20 cellular contexts compared by ENCODE assay signal in genomic region chr5:1050449-1051365, GRCh38. TPM values are rescaled to one million over a fixed set of nuclear protein-coding genes. Genes with fewer than 3 reads are reported as not detected.
DNase-seq lines count a peak whose midpoint lies in the region; ATAC-seq and TF ChIP-seq lines count a peak whose summit lies in the region.
"Had no signal": no experiment of that assay in that cellular context is flagged by ENCODE, and none has a peak within 500 bp of the region (broad histone marks: within the 10 kb centered on the region; RNA-seq: fewer than 3 reads in every experiment).

No MANE protein-coding gene starts in this region.

- DNase-seq in activated CD8-positive, alpha-beta T cell treated with anti-CD3 and anti-CD28 coated beads, Interleukin-2, amount 10 ng/mL, durations not matched to agents 7 days and 5 days, result no peak
- no peak for DNase-seq in activated CD8-positive, alpha-beta T cell treated with anti-CD3 and anti-CD28 coated beads for 36 hours
- DNase-seq in NCI-H510A treated with DMSO at 0.1 percent for 48 hours (lab: John Stamatoyannopoulos, UW) (peak; percentile 94), left cardiac atrium (no peak), AML-193 (lab: John Stamatoyannopoulos, UW) (no peak)
- DNase-seq in activated T-cell treated with anti-CD3 and anti-CD28 coated beads, Interleukin-2, amount 50 U/mL, for 24 hours, result no peak
- DNase-seq: activated CD8-positive, alpha-beta memory T cell treated with anti-CD3 and anti-CD28 coated beads, Interleukin-2, amount 50 U/mL, for 4 hours; activated naive CD4-positive, alpha-beta T cell treated with anti-CD3 and anti-CD28 coated beads for 36 hours; COR-L47; cortex of kidney; GDM1; GM23248; KBM-7; natural killer cell; NK-92 treated with Interleukin-12 subunit alpha and Interleukin-12 subunit beta, amount 100 ng/mL, for 24 hours; stomach; T-helper 9 cell had no signal

- H3K4me3 Mint-ChIP-seq in activated CD8-positive, alpha-beta T cell treated with anti-CD3 and anti-CD28 coated beads, Interleukin-2, amount 10 ng/mL, durations not matched to agents 7 days and 5 days, result no peak overlapping the region
- no peak overlapping the region for H3K4me3 Mint-ChIP-seq in activated CD8-positive, alpha-beta T cell treated with anti-CD3 and anti-CD28 coated beads for 36 hours
- no peak overlapping the region for H3K4me3 Mint-ChIP-seq in stimulated activated memory B cell treated with anti-CD40 and anti-IgM and Interleukin-4, amounts not matched to agents 10 μg/mL and 1 μg/mL and 100 μg/mL, for 72 hours
- H3K4me3 Mint-ChIP-seq in activated T-cell treated with anti-CD3 and anti-CD28 coated beads, Interleukin-2, amount 50 U/mL, for 24 hours, result no peak overlapping the region
- H3K4me3 Mint-ChIP-seq: activated naive CD4-positive, alpha-beta T cell treated with anti-CD3 and anti-CD28 coated beads for 36 hours; natural killer cell had no signal

- H3K36me3 Mint-ChIP-seq in activated CD8-positive, alpha-beta T cell treated with anti-CD3 and anti-CD28 coated beads, Interleukin-2, amount 10 ng/mL, durations not matched to agents 7 days and 5 days (ENCODE audit: low read depth), result peaks cover 23% of the 10 kb centered on the region
- peaks cover 3% of the 10 kb centered on the region for H3K36me3 Mint-ChIP-seq in activated CD8-positive, alpha-beta T cell treated with anti-CD3 and anti-CD28 coated beads for 36 hours (ENCODE audit: low read depth)
- peaks cover 8% of the 10 kb centered on the region for H3K36me3 Mint-ChIP-seq in stimulated activated memory B cell treated with anti-CD40 and anti-IgM and Interleukin-4, amounts not matched to agents 10 μg/mL and 1 μg/mL and 100 μg/mL, for 72 hours
- H3K36me3 Mint-ChIP-seq in activated T-cell treated with anti-CD3 and anti-CD28 coated beads, Interleukin-2, amount 50 U/mL, for 24 hours (ENCODE audit: low read depth), result peaks cover 47% of the 10 kb centered on the region
- H3K36me3 Mint-ChIP-seq: natural killer cell had no signal

- peaks cover 6% of the 10 kb centered on the region for H3K9me3 Mint-ChIP-seq in activated CD8-positive, alpha-beta T cell treated with anti-CD3 and anti-CD28 coated beads, Interleukin-2, amount 10 ng/mL, durations not matched to agents 7 days and 5 days (ENCODE audit: insufficient read depth)
- peaks cover 28% of the 10 kb centered on the region for H3K9me3 Mint-ChIP-seq in activated CD8-positive, alpha-beta T cell treated with anti-CD3 and anti-CD28 coated beads for 36 hours
- peaks cover 29% of the 10 kb centered on the region for H3K9me3 Mint-ChIP-seq in stimulated activated memory B cell treated with anti-CD40 and anti-IgM and Interleukin-4, amounts not matched to agents 10 μg/mL and 1 μg/mL and 100 μg/mL, for 72 hours
- H3K9me3 Mint-ChIP-seq in activated T-cell treated with anti-CD3 and anti-CD28 coated beads, Interleukin-2, amount 50 U/mL, for 24 hours, result peaks cover 23% of the 10 kb centered on the region

- intact Hi-C loops in activated CD8-positive, alpha-beta T cell treated with anti-CD3 and anti-CD28 coated beads for 36 hours (cut with micrococcal nuclease), result no loop called here
- intact Hi-C loops in left cardiac atrium (cut with DNase I), result no loop called here

- peak; percentile 24 for ATAC-seq in activated CD8-positive, alpha-beta T cell treated with anti-CD3 and anti-CD28 coated beads, Interleukin-2, amount 10 ng/mL, durations not matched to agents 7 days and 5 days
- no peak for ATAC-seq in activated CD8-positive, alpha-beta T cell treated with anti-CD3 and anti-CD28 coated beads for 36 hours
- ATAC-seq in left cardiac atrium (peak; percentile 32 to 42), HG03097 (IDR thresholded peaks at IDR 0.05; ENCODE audit: low FRiP score, unreplicated experiment) (no peak)
- ATAC-seq in stimulated activated memory B cell treated with anti-CD40 and anti-IgM and Interleukin-4, amounts not matched to agents 10 μg/mL and 1 μg/mL and 100 μg/mL, for 72 hours, result peak; percentile 31
- ATAC-seq: gastroesophageal sphincter had no signal

- no peak for TF ChIP-seq CTCF in activated CD8-positive, alpha-beta T cell treated with anti-CD3 and anti-CD28 coated beads for 36 hours (IDR thresholded peaks at IDR 0.05)

- CTCF ChIA-PET in activated CD8-positive, alpha-beta T cell treated with anti-CD3 and anti-CD28 coated beads, Interleukin-2, amount 10 ng/mL, durations not matched to agents 7 days and 5 days (lab: Charles Lee), result no interaction called here
- CTCF ChIA-PET in activated CD8-positive, alpha-beta T cell treated with anti-CD3 and anti-CD28 coated beads for 36 hours (lab: Charles Lee), result no interaction called here

- H3K27me3 Mint-ChIP-seq in activated CD8-positive, alpha-beta T cell treated with anti-CD3 and anti-CD28 coated beads, Interleukin-2, amount 10 ng/mL, durations not matched to agents 7 days and 5 days (ENCODE audit: low read depth), result no peaks in the 10 kb centered on the region
- no peaks in the 10 kb centered on the region for H3K27me3 Mint-ChIP-seq in activated CD8-positive, alpha-beta T cell treated with anti-CD3 and anti-CD28 coated beads for 36 hours
- H3K27me3 Mint-ChIP-seq in stimulated activated memory B cell treated with anti-CD40 and anti-IgM and Interleukin-4, amounts not matched to agents 10 μg/mL and 1 μg/mL and 100 μg/mL, for 72 hours, result no peaks in the 10 kb centered on the region
- H3K27me3 Mint-ChIP-seq in activated T-cell treated with anti-CD3 and anti-CD28 coated beads, Interleukin-2, amount 50 U/mL, for 24 hours, result no peaks in the 10 kb centered on the region

- H3K27ac Mint-ChIP-seq in activated CD8-positive, alpha-beta T cell treated with anti-CD3 and anti-CD28 coated beads, Interleukin-2, amount 10 ng/mL, durations not matched to agents 7 days and 5 days, result no peak overlapping the region
- H3K27ac Mint-ChIP-seq in activated CD8-positive, alpha-beta T cell treated with anti-CD3 and anti-CD28 coated beads for 36 hours, result no peak overlapping the region
- no peak overlapping the region for H3K27ac Mint-ChIP-seq in stimulated activated memory B cell treated with anti-CD40 and anti-IgM and Interleukin-4, amounts not matched to agents 10 μg/mL and 1 μg/mL and 100 μg/mL, for 72 hours
- H3K27ac Mint-ChIP-seq in activated T-cell treated with anti-CD3 and anti-CD28 coated beads, Interleukin-2, amount 50 U/mL, for 24 hours, result no peak overlapping the region
- H3K27ac Mint-ChIP-seq: activated naive CD4-positive, alpha-beta T cell treated with anti-CD3 and anti-CD28 coated beads for 36 hours; natural killer cell had no signal

- no peaks in the 10 kb centered on the region for H3K4me1 Mint-ChIP-seq in activated CD8-positive, alpha-beta T cell treated with anti-CD3 and anti-CD28 coated beads, Interleukin-2, amount 10 ng/mL, durations not matched to agents 7 days and 5 days (ENCODE audit: low read depth)
- peaks cover 6% of the 10 kb centered on the region for H3K4me1 Mint-ChIP-seq in activated CD8-positive, alpha-beta T cell treated with anti-CD3 and anti-CD28 coated beads for 36 hours (ENCODE audit: low read depth)
- H3K4me1 Mint-ChIP-seq in stimulated activated memory B cell treated with anti-CD40 and anti-IgM and Interleukin-4, amounts not matched to agents 10 μg/mL and 1 μg/mL and 100 μg/mL, for 72 hours, result peaks cover under 1% of the 10 kb centered on the region
- peaks cover 5% of the 10 kb centered on the region for H3K4me1 Mint-ChIP-seq in activated T-cell treated with anti-CD3 and anti-CD28 coated beads, Interleukin-2, amount 50 U/mL, for 24 hours (ENCODE audit: low read depth)

- POLR2A ChIA-PET in activated CD8-positive, alpha-beta T cell treated with anti-CD3 and anti-CD28 coated beads, Interleukin-2, amount 10 ng/mL, durations not matched to agents 7 days and 5 days (lab: Charles Lee), result no interaction called here
- POLR2A ChIA-PET in activated CD8-positive, alpha-beta T cell treated with anti-CD3 and anti-CD28 coated beads for 36 hours (lab: Charles Lee), result interaction anchor here (0.6 kb wide), 1 partner anchor 131 kb away, joined by 3 read pairs; no protein-coding TSS in a partner anchor

RNA-seq across cellular contexts. Expression of gene NKD2, which starts 42.1 kb away (rescaled TPM):
- 1 to 10 TPM; 1.3 to 3.2 TPM for total RNA-seq in activated CD8-positive, alpha-beta T cell treated with anti-CD3 and anti-CD28 coated beads, Interleukin-2, amount 10 ng/mL, durations not matched to agents 7 days and 5 days
- 1 to 10 TPM; 1.5 to 2.3 TPM for total RNA-seq in activated CD8-positive, alpha-beta T cell treated with anti-CD3 and anti-CD28 coated beads for 36 hours
- total RNA-seq in left cardiac atrium, result 10 to 100 TPM in 1 of 2 donors, 1 to 10 TPM in 1; 4.4 to 10.4 TPM
- total RNA-seq: GM23248, natural killer cell had no signal

Comparison
In these comparisons a context has a peak if more than half of its experiments do, and no peak if none do; other contexts are left out.
1. ATAC-seq: peak in activated CD8-positive, alpha-beta T cell treated with anti-CD3 and anti-CD28 coated beads, Interleukin-2, amount 10 ng/mL, durations not matched to agents 7 days and 5 days (single experiment), left cardiac atrium (2 of 2) and stimulated activated memory B cell treated with anti-CD40 and anti-IgM and Interleukin-4, amounts not matched to agents 10 μg/mL and 1 μg/mL and 100 μg/mL, for 72 hours (single experiment); none in activated CD8-positive, alpha-beta T cell treated with anti-CD3 and anti-CD28 coated beads for 36 hours (single experiment) and HG03097 (single experiment).